In the genomic region with DNA sequence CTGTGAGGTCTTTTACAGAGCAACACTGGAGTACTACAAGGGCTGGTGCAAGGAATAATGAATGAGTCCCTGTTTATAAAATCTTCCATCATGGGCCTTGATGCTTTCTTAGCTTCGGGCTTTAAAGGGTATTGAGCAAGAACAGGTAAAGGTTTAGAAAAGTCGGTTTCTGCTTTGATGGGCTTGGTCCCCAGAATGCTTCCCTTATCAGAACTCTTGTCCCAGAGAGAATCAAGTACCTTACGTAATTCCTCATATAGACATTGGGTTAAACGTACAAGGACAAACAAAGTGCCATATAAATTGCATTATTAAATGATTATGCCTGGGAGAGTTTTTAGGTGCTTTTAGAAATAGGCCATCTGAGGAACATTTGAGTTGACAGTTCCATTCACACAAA, we compare ENCODE assay signal across 26 cellular contexts.
"Had no signal": no experiment of that assay in that cellular context is flagged by ENCODE, and none has a peak within 500 bp of the region (broad histone marks: within the 10 kb centered on the region; RNA-seq: fewer than 3 reads in every experiment).

No MANE protein-coding gene starts in this region.

- H3K27me3 ChIP-seq: ascending aorta, breast epithelium, cardiac muscle cell, colonic mucosa, dorsolateral prefrontal cortex, gastrocnemius medialis had no signal

- H3K4me3 ChIP-seq: ascending aorta, breast epithelium, cardiac muscle cell, colonic mucosa, dorsolateral prefrontal cortex, gastrocnemius medialis had no signal

- H3K9me3 ChIP-seq: ascending aorta, breast epithelium, colonic mucosa, gastrocnemius medialis had no signal

- ATAC-seq: activated CD4-positive, alpha-beta T cell treated with anti-CD3 and anti-CD28 coated beads for 36 hours; activated CD8-positive, alpha-beta memory T cell treated with anti-CD3 and anti-CD28 coated beads, Interleukin-2, amount 10 ng/mL, durations not matched to agents 7 days and 5 days; activated CD8-positive, alpha-beta T cell treated with anti-CD3 and anti-CD28 coated beads, Interleukin-2, amount 10 ng/mL, durations not matched to agents 7 days and 5 days; activated naive CD4-positive, alpha-beta T cell treated with anti-CD3 and anti-CD28 coated beads, Interleukin-2, amount 50 U/mL, for 72 hours; esophagus mucosa; gastrocnemius medialis had no signal

- H3K4me1 ChIP-seq: breast epithelium, colonic mucosa had no signal

- H3K36me3 ChIP-seq: ascending aorta, breast epithelium, cardiac muscle cell, colonic mucosa, gastrocnemius medialis had no signal

- H3K27ac ChIP-seq: ascending aorta, breast epithelium, cardiac muscle cell, colonic mucosa, dorsolateral prefrontal cortex, gastrocnemius medialis had no signal

- DNase-seq: activated CD4-positive, alpha-beta memory T cell treated with anti-CD3 and anti-CD28 coated beads for 36 hours; activated CD4-positive, alpha-beta T cell treated with anti-CD3 and anti-CD28 coated beads for 36 hours; activated CD4-positive, alpha-beta T cell treated with anti-CD3 and anti-CD28 coated beads, Interleukin-2, amount 10 ng/mL, durations not matched to agents 24 days and 14 days; activated CD4-positive, CD25-positive, alpha-beta regulatory T cell; activated CD4-positive, CD25-positive, alpha-beta regulatory T cell treated with anti-CD3 and anti-CD28 coated beads, Interleukin-2, amount 50 U/mL, for 72 hours; activated CD8-positive, alpha-beta memory T cell treated with anti-CD3 and anti-CD28 coated beads, Interleukin-2, amount 50 U/mL, for 4 hours; activated CD8-positive, alpha-beta T cell treated with anti-CD3 and anti-CD28 coated beads, Interleukin-2, amount 10 ng/mL, durations not matched to agents 7 days and 5 days; activated effector memory CD4-positive, alpha-beta T cell treated with anti-CD3 and anti-CD28 coated beads, Interleukin-2, amount 50 U/mL, for 16 hours; activated naive CD4-positive, alpha-beta T cell treated with anti-CD3 and anti-CD28 coated beads for 36 hours; activated naive CD8-positive, alpha-beta T cell treated with anti-CD3 and anti-CD28 coated beads, Interleukin-2, amount 10 ng/mL, durations not matched to agents 7 days and 5 days; activated T-cell treated with anti-CD3 and anti-CD28 coated beads, Interleukin-2, amount 50 U/mL, for 1 hour; activated T-cell treated with anti-CD3 and anti-CD28 coated beads, Interleukin-2, amount 50 U/mL, for 48 hours; central memory CD4-positive, alpha-beta T cell; cerebellar nuclear complex; colonic mucosa; dorsolateral prefrontal cortex; effector memory CD4-positive, alpha-beta T cell; endodermal cell; gastrocnemius medialis; T-helper 2 cell had no signal
